ENCODE assay signal across 14 cellular contexts in the genomic region with DNA sequence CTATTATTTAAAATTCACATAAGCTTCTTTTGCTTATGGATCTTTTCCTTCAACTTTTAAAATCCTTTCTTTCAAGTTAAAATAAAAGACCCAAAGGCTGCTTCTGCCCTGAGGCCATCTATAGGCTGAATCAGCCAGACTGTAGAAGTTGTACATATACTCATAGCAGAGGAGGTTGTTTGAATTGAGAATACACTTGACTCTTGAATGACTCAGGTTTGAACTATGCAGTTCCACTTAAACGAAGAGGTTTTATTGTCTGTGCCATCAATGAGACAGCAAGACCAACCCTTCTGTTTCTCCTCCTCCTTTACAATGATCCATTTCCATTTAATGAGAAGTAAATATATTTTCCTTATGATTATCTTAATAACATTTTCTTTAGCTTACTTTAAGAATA. TPM values are rescaled to one million over a fixed set of nuclear protein-coding genes. Genes with fewer than 3 reads are reported as not detected.
DNase-seq lines count a peak whose midpoint lies in the region; ATAC-seq lines count a peak whose summit lies in the region.
"Had no signal": no experiment of that assay in that cellular context is flagged by ENCODE, and none has a peak within 500 bp of the region (broad histone marks: within the 10 kb centered on the region; RNA-seq: fewer than 3 reads in every experiment).

No MANE protein-coding gene starts in this region.

- no peak overlapping the region for H3K27ac Mint-ChIP-seq in activated naive CD8-positive, alpha-beta T cell treated with anti-CD3 and anti-CD28 coated beads, Interleukin-2, amount 50 U/mL, for 24 hours
- H3K27ac Mint-ChIP-seq in activated naive CD8-positive, alpha-beta T cell treated with anti-CD3 and anti-CD28 coated beads for 36 hours, result no peak overlapping the region
- H3K27ac Mint-ChIP-seq: activated CD8-positive, alpha-beta memory T cell treated with anti-CD3 and anti-CD28 coated beads, Interleukin-2, amount 10 ng/mL, durations not matched to agents 7 days and 5 days; nephron had no signal

- peaks cover 20% of the 10 kb centered on the region for H3K27me3 Mint-ChIP-seq in activated naive CD8-positive, alpha-beta T cell treated with anti-CD3 and anti-CD28 coated beads, Interleukin-2, amount 50 U/mL, for 24 hours
- H3K27me3 Mint-ChIP-seq in activated naive CD8-positive, alpha-beta T cell treated with anti-CD3 and anti-CD28 coated beads for 36 hours, result peaks cover 30% of the 10 kb centered on the region

- H3K9me3 Mint-ChIP-seq in activated naive CD8-positive, alpha-beta T cell treated with anti-CD3 and anti-CD28 coated beads, Interleukin-2, amount 50 U/mL, for 24 hours, result peaks cover 4% of the 10 kb centered on the region
- H3K9me3 Mint-ChIP-seq in activated naive CD8-positive, alpha-beta T cell treated with anti-CD3 and anti-CD28 coated beads for 36 hours, result peaks cover 1% of the 10 kb centered on the region
- H3K9me3 Mint-ChIP-seq: nephron had no signal

- no peaks in the 10 kb centered on the region for H3K36me3 Mint-ChIP-seq in activated naive CD8-positive, alpha-beta T cell treated with anti-CD3 and anti-CD28 coated beads, Interleukin-2, amount 50 U/mL, for 24 hours (ENCODE audit: low read depth)
- H3K36me3 Mint-ChIP-seq in activated naive CD8-positive, alpha-beta T cell treated with anti-CD3 and anti-CD28 coated beads for 36 hours, result no peaks in the 10 kb centered on the region
- H3K36me3 Mint-ChIP-seq: activated CD8-positive, alpha-beta memory T cell treated with anti-CD3 and anti-CD28 coated beads, Interleukin-2, amount 10 ng/mL, durations not matched to agents 7 days and 5 days had no signal

- peaks cover 21% of the 10 kb centered on the region for H3K4me1 Mint-ChIP-seq in activated naive CD8-positive, alpha-beta T cell treated with anti-CD3 and anti-CD28 coated beads, Interleukin-2, amount 50 U/mL, for 24 hours
- H3K4me1 Mint-ChIP-seq in activated naive CD8-positive, alpha-beta T cell treated with anti-CD3 and anti-CD28 coated beads for 36 hours, result peaks cover 1% of the 10 kb centered on the region

- peak; percentile 50 for ATAC-seq in activated naive CD8-positive, alpha-beta T cell treated with anti-CD3 and anti-CD28 coated beads, Interleukin-2, amount 50 U/mL, for 24 hours
- ATAC-seq in esophagus mucosa (peak; percentile 54), GM18517 (IDR thresholded peaks at IDR 0.05; ENCODE audit: unreplicated experiment) (no peak)
- ATAC-seq: activated CD8-positive, alpha-beta memory T cell treated with anti-CD3 and anti-CD28 coated beads, Interleukin-2, amount 10 ng/mL, durations not matched to agents 7 days and 5 days; upper lobe of right lung had no signal

- DNase-seq in activated naive CD8-positive, alpha-beta T cell treated with anti-CD3 and anti-CD28 coated beads, Interleukin-2, amount 50 U/mL, for 24 hours, result no peak
- DNase-seq in activated naive CD8-positive, alpha-beta T cell treated with anti-CD3 and anti-CD28 coated beads for 36 hours, result no peak
- peak; percentile 89 for DNase-seq in RPMI7951 (ENCODE audit: low read depth)
- DNase-seq in DMS79 (lab: John Stamatoyannopoulos, UW), result no peak
- no peak for DNase-seq in middle frontal gyrus (ENCODE audit: extremely low spot score, low spot score)
- DNase-seq: activated CD8-positive, alpha-beta memory T cell treated with anti-CD3 and anti-CD28 coated beads, Interleukin-2, amount 10 ng/mL, durations not matched to agents 7 days and 5 days; AML-193; cerebellar nuclear complex; NCI-H1092 treated with DMSO at 0.1 percent for 48 hours; upper lobe of right lung had no signal

- no peak overlapping the region for H3K4me3 Mint-ChIP-seq in activated naive CD8-positive, alpha-beta T cell treated with anti-CD3 and anti-CD28 coated beads, Interleukin-2, amount 50 U/mL, for 24 hours
- H3K4me3 Mint-ChIP-seq in activated naive CD8-positive, alpha-beta T cell treated with anti-CD3 and anti-CD28 coated beads for 36 hours, result no peak overlapping the region
- H3K4me3 Mint-ChIP-seq: activated CD8-positive, alpha-beta memory T cell treated with anti-CD3 and anti-CD28 coated beads, Interleukin-2, amount 10 ng/mL, durations not matched to agents 7 days and 5 days; nephron had no signal

- H3K27ac ChIP-seq in temporal lobe (ENCODE audit: low read depth, low read length), result peak overlapping the region; percentile 89
- H3K27ac ChIP-seq: upper lobe of right lung had no signal

RNA-seq across cellular contexts. Expression of gene ZNF365, which starts 5.8 kb away (rescaled TPM):
- not detected for total RNA-seq in activated naive CD8-positive, alpha-beta T cell treated with anti-CD3 and anti-CD28 coated beads for 36 hours
- 4.8 and 6.8 TPM in 2 replicates for total RNA-seq in RPMI7951 (2014; rRNA removed; shearing (Covaris generic))
- total RNA-seq in esophagus mucosa (5.2 TPM), temporal lobe (16.2 TPM)
- total RNA-seq: activated CD8-positive, alpha-beta memory T cell treated with anti-CD3 and anti-CD28 coated beads, Interleukin-2, amount 10 ng/mL, durations not matched to agents 7 days and 5 days had no signal
